In the genomic region with DNA sequence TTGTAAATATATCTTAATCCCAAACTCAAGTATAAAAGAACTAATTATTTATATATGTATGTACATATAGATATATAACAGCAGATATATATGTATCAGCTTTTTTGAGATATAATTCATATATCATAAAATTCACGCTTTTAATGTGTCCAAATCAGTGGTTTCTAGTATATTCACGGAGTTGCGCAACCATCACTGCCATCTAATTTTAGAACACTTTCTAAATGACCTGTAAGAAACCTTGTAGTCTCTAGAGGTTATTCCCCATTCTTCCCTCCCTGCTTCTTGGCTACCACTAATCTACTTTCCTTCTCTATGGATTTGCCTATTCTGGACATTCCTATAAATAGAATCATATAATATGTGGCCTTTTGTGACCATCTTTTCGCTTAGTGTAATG, we compare ENCODE assay signal across 26 cellular contexts.
"Had no signal": no experiment of that assay in that cellular context is flagged by ENCODE, and none has a peak within 500 bp of the region (broad histone marks: within the 10 kb centered on the region; RNA-seq: fewer than 3 reads in every experiment).

No MANE protein-coding gene starts in this region.

- FAIRE-seq: colon, frontal cortex, kidney, pancreas had no signal

- H3K27ac ChIP-seq: dorsolateral prefrontal cortex, neutrophil, pancreas, prostate gland, right atrium auricular region, skin epidermis, spleen, thoracic aorta, tibial nerve, upper lobe of left lung, uterus had no signal

- H3K4me1 Mint-ChIP-seq: naive B cell; stimulated activated memory B cell treated with anti-CD40 and anti-IgM and Interleukin-4, amounts not matched to agents 10 μg/mL and 1 μg/mL and 100 μg/mL, for 72 hours had no signal

- H3K4me1 ChIP-seq: pancreas, prostate gland, right atrium auricular region, spleen, tibial nerve, upper lobe of left lung, uterus had no signal

- H3K36me3 ChIP-seq: neutrophil, pancreas, prostate gland, right atrium auricular region, spleen, thoracic aorta, tibial nerve, upper lobe of left lung, uterus had no signal

- H3K27me3 ChIP-seq: dorsolateral prefrontal cortex, neutrophil, pancreas, right atrium auricular region, spleen, tibial nerve, upper lobe of left lung, uterus had no signal

- H3K27ac Mint-ChIP-seq: mesothelial cell of epicardium; natural killer cell treated with Interleukin-12 subunit alpha and Interleukin-12 subunit beta and Interleukin-15 and Interleukin-18, amount 100 ng/mL, for 72 hours; stimulated activated memory B cell treated with anti-CD40 and anti-IgM and Interleukin-4, amounts not matched to agents 10 μg/mL and 1 μg/mL and 100 μg/mL, for 72 hours; stimulated activated naive CD8-positive, alpha-beta T cell treated with anti-CD3 and anti-CD28 coated beads, Interleukin-15, Interleukin-2, amounts not matched to agents 100 ng/mL and 50 ng/mL, for 24 hours had no signal

- H3K36me3 Mint-ChIP-seq: mesothelial cell of epicardium; naive B cell; natural killer cell treated with Interleukin-12 subunit alpha and Interleukin-12 subunit beta and Interleukin-15 and Interleukin-18, amount 100 ng/mL, for 72 hours; stimulated activated memory B cell treated with anti-CD40 and anti-IgM and Interleukin-4, amounts not matched to agents 10 μg/mL and 1 μg/mL and 100 μg/mL, for 72 hours had no signal

- H3K4me3 ChIP-seq: dorsolateral prefrontal cortex, lung, mucosa of descending colon, pancreas, prostate gland, right atrium auricular region, skin epidermis, spleen, thoracic aorta, tibial nerve, upper lobe of left lung, uterus had no signal

- H3K9me3 ChIP-seq: neutrophil, pancreas, prostate gland, right atrium auricular region, spleen, thoracic aorta, tibial nerve, upper lobe of left lung, uterus had no signal

- H3K9me3 Mint-ChIP-seq: mesothelial cell of epicardium; natural killer cell treated with Interleukin-12 subunit alpha and Interleukin-12 subunit beta and Interleukin-15 and Interleukin-18, amount 100 ng/mL, for 72 hours; stimulated activated memory B cell treated with anti-CD40 and anti-IgM and Interleukin-4, amounts not matched to agents 10 μg/mL and 1 μg/mL and 100 μg/mL, for 72 hours; stimulated activated naive CD8-positive, alpha-beta T cell treated with anti-CD3 and anti-CD28 coated beads, Interleukin-15, Interleukin-2, amounts not matched to agents 100 ng/mL and 50 ng/mL, for 24 hours had no signal

- H3K4me3 Mint-ChIP-seq: mesothelial cell of epicardium; naive B cell; natural killer cell treated with Interleukin-12 subunit alpha and Interleukin-12 subunit beta and Interleukin-15 and Interleukin-18, amount 100 ng/mL, for 72 hours; neural crest cell; stimulated activated memory B cell treated with anti-CD40 and anti-IgM and Interleukin-4, amounts not matched to agents 10 μg/mL and 1 μg/mL and 100 μg/mL, for 72 hours; stimulated activated naive CD8-positive, alpha-beta T cell treated with anti-CD3 and anti-CD28 coated beads, Interleukin-15, Interleukin-2, amounts not matched to agents 100 ng/mL and 50 ng/mL, for 24 hours had no signal

- DNase-seq: dorsolateral prefrontal cortex; effector CD4-positive, alpha-beta T cell; kidney; mesenchymal stem cell; mucosa of descending colon; naive B cell; pancreas; spleen; stimulated activated CD4-positive, alpha-beta T cell treated with anti-CD3 and anti-CD28 coated beads, Interleukin-4, amount 100 ng/mL, for 4 hours; upper lobe of left lung; uterus had no signal

- H3K27me3 Mint-ChIP-seq: stimulated activated memory B cell treated with anti-CD40 and anti-IgM and Interleukin-4, amounts not matched to agents 10 μg/mL and 1 μg/mL and 100 μg/mL, for 72 hours had no signal

- ATAC-seq: left lobe of liver; mucosa of descending colon; natural killer cell treated with Interleukin-12 subunit alpha and Interleukin-12 subunit beta and Interleukin-15 and Interleukin-18, amount 100 ng/mL, for 72 hours; pancreas; stimulated activated memory B cell treated with anti-CD40 and anti-IgM and Interleukin-4, amounts not matched to agents 10 μg/mL and 1 μg/mL and 100 μg/mL, for 72 hours had no signal
